ENCODE assay signal across 18 cellular contexts in genomic region chr11:119236891-119237290, GRCh38. TPM values are rescaled to one million over a fixed set of nuclear protein-coding genes. Genes with fewer than 3 reads are reported as not detected.
DNase-seq lines count a peak whose midpoint lies in the region; ATAC-seq, FAIRE-seq and TF ChIP-seq lines count a peak whose summit lies in the region.
"Had no signal": no experiment of that assay in that cellular context is flagged by ENCODE, and none has a peak within 500 bp of the region (broad histone marks: within the 10 kb centered on the region; RNA-seq: fewer than 3 reads in every experiment).

No MANE protein-coding gene starts in this region.

- peaks cover 70% of the 10 kb centered on the region for H3K36me3 Mint-ChIP-seq in activated CD4-positive, alpha-beta memory T cell treated with anti-CD3 and anti-CD28 coated beads, Interleukin-2, amount 10 ng/mL, durations not matched to agents 7 days and 5 days (ENCODE audit: low read depth)

- no peaks in the 10 kb centered on the region for H3K27me3 ChIP-seq in AG04450 (ENCODE audit: control insufficient read depth, insufficient read depth, low read length)
- H3K27me3 ChIP-seq: heart left ventricle, suprapubic skin had no signal

- peak overlapping the region; percentile 32 for H3K27ac Mint-ChIP-seq in activated CD4-positive, alpha-beta memory T cell treated with anti-CD3 and anti-CD28 coated beads, Interleukin-2, amount 10 ng/mL, durations not matched to agents 7 days and 5 days
- H3K27ac Mint-ChIP-seq: mesothelial cell of epicardium had no signal

- CTCF ChIA-PET in AG04450 (lab: Charles Lee): interaction anchor here (0.6 to 1.0 kb wide), 3 partner anchors 31 to 968 kb away, joined by 3 to 4 read pairs (median 3); partner anchors contain the start of genes C1QTNF5 and CBL
- CTCF ChIA-PET in activated CD4-positive, alpha-beta memory T cell treated with anti-CD3 and anti-CD28 coated beads, Interleukin-2, amount 10 ng/mL, durations not matched to agents 7 days and 5 days (lab: Charles Lee): interaction anchor here (1.1 kb wide), 1 partner anchor 40 kb away, joined by 3 read pairs; no protein-coding TSS in a partner anchor

- H3K9me3 Mint-ChIP-seq in activated CD4-positive, alpha-beta memory T cell treated with anti-CD3 and anti-CD28 coated beads, Interleukin-2, amount 10 ng/mL, durations not matched to agents 7 days and 5 days: no peaks in the 10 kb centered on the region
- H3K9me3 Mint-ChIP-seq: activated B cell treated with CpG ODN at 0.5 μM for 24 hours had no signal

- DNase-seq in AG04450 (ENCODE audit: low read depth, low spot score) (peak; percentile 37), GM12892 (ENCODE audit: insufficient read length) (no peak), fibroblast of the aortic adventitia (ENCODE audit: low read depth) (peak; percentile 45), globus pallidus (ENCODE audit: low spot score) (no peak), H54 (ENCODE audit: insufficient read length, low spot score) (no peak)
- no peak for DNase-seq in activated CD4-positive, alpha-beta memory T cell treated with anti-CD3 and anti-CD28 coated beads, Interleukin-2, amount 10 ng/mL, durations not matched to agents 7 days and 5 days
- DNase-seq: activated B cell treated with CpG ODN at 0.5 μM for 24 hours; aorta; cortex of kidney; DMS153; heart left ventricle; stimulated activated CD4-positive, alpha-beta T cell treated with anti-CD3 and anti-CD28 coated beads, Interleukin-1b, Interleukin-23, amount 100 ng/mL, for 48 hours had no signal

- TF ChIP-seq POLR2A in GM12892 (IDR thresholded peaks at IDR 0.05; ENCODE audit: low read depth, low read length) (no peak), H54 (IDR thresholded peaks at IDR 0.05; ENCODE audit: low read depth, low read length) (no peak)

- H3K27ac ChIP-seq in AG04450 (ENCODE audit: low read depth, low read length): no peak overlapping the region
- H3K27ac ChIP-seq: heart left ventricle, suprapubic skin had no signal

- H3K4me1 Mint-ChIP-seq in activated CD4-positive, alpha-beta memory T cell treated with anti-CD3 and anti-CD28 coated beads, Interleukin-2, amount 10 ng/mL, durations not matched to agents 7 days and 5 days: peaks cover 42% of the 10 kb centered on the region
- H3K4me1 Mint-ChIP-seq: mesothelial cell of epicardium had no signal

- TF ChIP-seq CTCF in AG04450 (IDR thresholded peaks at IDR 0.05; ENCODE audit: low read depth, low read length) (no peak), fibroblast of the aortic adventitia (IDR thresholded peaks at IDR 0.05; ENCODE audit: insufficient read depth, low read length) (no peak)

- H3K27me3 Mint-ChIP-seq in activated CD4-positive, alpha-beta memory T cell treated with anti-CD3 and anti-CD28 coated beads, Interleukin-2, amount 10 ng/mL, durations not matched to agents 7 days and 5 days: no peaks in the 10 kb centered on the region
- H3K27me3 Mint-ChIP-seq: activated B cell treated with CpG ODN at 0.5 μM for 24 hours had no signal

- H3K4me3 ChIP-seq in AG04450 (ENCODE audit: low read depth, low read length) (no peak overlapping the region), fibroblast of the aortic adventitia (ENCODE audit: low read depth, low read length) (no peak overlapping the region)
- H3K4me3 ChIP-seq: heart left ventricle, suprapubic skin had no signal

- no peaks in the 10 kb centered on the region for H3K9me3 ChIP-seq in AG04450 (ENCODE audit: control insufficient read depth, insufficient read depth, low read length)
- H3K9me3 ChIP-seq: heart left ventricle, suprapubic skin had no signal

- POLR2A ChIA-PET in AG04450 (lab: Yijun Ruan, JAX): interaction anchor here (1.0 to 1.1 kb wide), 2 partner anchors 14 to 31 kb away, joined by 6 to 7 read pairs; partner anchors contain the start of gene CBL
- POLR2A ChIA-PET in activated CD4-positive, alpha-beta memory T cell treated with anti-CD3 and anti-CD28 coated beads, Interleukin-2, amount 10 ng/mL, durations not matched to agents 7 days and 5 days (lab: Charles Lee): interaction anchor here (1.0 kb wide), 1 partner anchor 30 kb away, joined by 4 read pairs; no protein-coding TSS in a partner anchor

- ATAC-seq in HG03571 (IDR thresholded peaks at IDR 0.05; ENCODE audit: unreplicated experiment) (no peak), HG02840 (IDR thresholded peaks at IDR 0.05; ENCODE audit: low FRiP score, unreplicated experiment) (no peak)
- ATAC-seq: heart left ventricle had no signal

- H3K4me3 Mint-ChIP-seq in activated CD4-positive, alpha-beta memory T cell treated with anti-CD3 and anti-CD28 coated beads, Interleukin-2, amount 10 ng/mL, durations not matched to agents 7 days and 5 days: no peak overlapping the region
- H3K4me3 Mint-ChIP-seq: activated B cell treated with CpG ODN at 0.5 μM for 24 hours, mesothelial cell of epicardium had no signal

- FAIRE-seq in GM12892 (lab: Jason Lieb, UNC) (peak; percentile 60), H54 (lab: Jason Lieb, UNC) (no peak)

RNA-seq across cellular contexts. Expression of gene CBL, which starts 30.8 kb away (rescaled TPM):
- 19.9 and 24.3 TPM in 2 replicates for polyA plus RNA-seq in AG04450 (2011; rRNA removed)
- 23.6 and 28.2 TPM in 2 replicates for polyA minus RNA-seq in AG04450 (2011; rRNA and poly(A)+ RNA removed)
- 13.1 TPM for polyA plus RNA-seq in GM12892 (2012; ENCODE audit: missing spikeins)
- 10 to 100 TPM; 45.0 to 47.0 TPM for total RNA-seq in activated CD4-positive, alpha-beta memory T cell treated with anti-CD3 and anti-CD28 coated beads, Interleukin-2, amount 10 ng/mL, durations not matched to agents 7 days and 5 days
- total RNA-seq in fibroblast of the aortic adventitia (ENCODE audit: low replicate concordance): 4.0 and 11.4 TPM in 2 replicates

RNA-seq across cellular contexts. Expression of gene NHERF4, which starts 51.6 kb away (rescaled TPM):
- polyA plus RNA-seq in AG04450 (2011; rRNA removed): not detected in 2 replicates
- polyA minus RNA-seq in AG04450 (2011; rRNA and poly(A)+ RNA removed): not detected in 2 replicates
- polyA plus RNA-seq in GM12892 (2012; ENCODE audit: missing spikeins): not detected
- under 1 TPM; 0.33 to 0.35 TPM for total RNA-seq in activated CD4-positive, alpha-beta memory T cell treated with anti-CD3 and anti-CD28 coated beads, Interleukin-2, amount 10 ng/mL, durations not matched to agents 7 days and 5 days
- not detected in 2 replicates for total RNA-seq in fibroblast of the aortic adventitia (ENCODE audit: low replicate concordance)
- total RNA-seq: kidney epithelial cell had no signal
- polyA plus RNA-seq: BJ, heart left ventricle had no signal

Comparison
In these comparisons a context has a peak if more than half of its experiments do, and no peak if none do; other contexts are left out.
1. DNase-seq: peak in AG04450 (single experiment) and fibroblast of the aortic adventitia (single experiment); none in GM12892 (single experiment), activated CD4-positive, alpha-beta memory T cell treated with anti-CD3 and anti-CD28 coated beads, Interleukin-2, amount 10 ng/mL, durations not matched to agents 7 days and 5 days (single experiment), globus pallidus (single experiment) and H54 (single experiment).